9 cellular contexts compared by ENCODE assay signal in the genomic region with DNA sequence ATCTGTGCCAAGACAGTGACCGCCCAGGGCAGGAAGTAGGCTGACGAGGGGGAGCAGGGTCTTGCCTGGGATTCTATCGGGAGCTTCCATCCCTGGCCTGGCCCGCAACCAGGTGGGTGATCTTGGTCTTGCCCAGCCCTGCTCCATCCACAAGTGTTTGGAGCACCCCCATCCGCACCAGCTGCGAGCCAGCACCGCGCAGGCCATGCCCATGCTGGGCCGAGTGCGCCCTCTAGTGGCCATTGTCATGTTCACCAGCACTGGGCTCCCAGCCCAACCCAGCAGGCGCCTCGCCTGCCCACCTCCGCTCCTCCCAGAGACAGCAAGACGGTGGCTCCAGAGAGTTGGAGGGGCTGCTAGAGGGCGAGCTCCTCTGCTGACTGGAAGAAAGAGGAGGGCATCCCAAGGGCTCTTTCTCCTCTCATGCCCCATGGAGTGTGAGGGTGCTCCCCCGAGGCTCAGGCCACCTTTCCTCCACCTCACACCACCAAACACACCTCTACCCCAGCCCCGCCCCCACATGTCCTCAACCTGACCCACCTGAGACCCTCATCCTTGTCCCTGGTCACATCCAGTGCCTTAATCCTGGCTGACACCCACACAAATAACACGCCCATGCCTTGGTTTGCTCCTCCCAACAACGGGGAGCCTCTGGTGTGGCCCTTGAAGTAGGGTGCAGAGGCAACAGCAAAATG. TPM values are rescaled to one million over a fixed set of nuclear protein-coding genes. Genes with fewer than 3 reads are reported as not detected.
DNase-seq lines count a peak whose midpoint lies in the region; ATAC-seq and TF ChIP-seq lines count a peak whose summit lies in the region.
"Had no signal": no experiment of that assay in that cellular context is flagged by ENCODE, and none has a peak within 500 bp of the region (broad histone marks: within the 10 kb centered on the region; RNA-seq: fewer than 3 reads in every experiment).

No MANE protein-coding gene starts in this region.

- no peaks in the 10 kb centered on the region for H3K4me1 Mint-ChIP-seq in activated T-helper 17 cell treated with anti-CD3 and anti-CD28 coated beads, Interleukin-2, amount 50 U/mL, for 72 hours

- H3K9me3 ChIP-seq in neutrophil (no peaks in the 10 kb centered on the region), testis (no peaks in the 10 kb centered on the region)

- peak; percentile 19 for DNase-seq in DMS53 treated with DMSO at 0.1 percent for 48 hours (lab: John Stamatoyannopoulos, UW; ENCODE audit: unreplicated experiment)
- DNase-seq in KBM-7, result peak; percentile 88
- DNase-seq in RPMI7951 (ENCODE audit: low read depth), result peak; percentile 45
- peak; percentile 56 for DNase-seq in fibroblast of villous mesenchyme (ENCODE audit: low read depth)
- peak; percentile 83 for DNase-seq in testis

- TF ChIP-seq CTCF in fibroblast of villous mesenchyme (IDR thresholded peaks at IDR 0.05; ENCODE audit: insufficient read depth, low read depth, low read length) (peak; percentile 70), neutrophil (IDR thresholded peaks at IDR 0.05) (peak; percentile 71), testis (IDR thresholded peaks at IDR 0.05) (peak; percentile 69 to 81 (median 80))

- ATAC-seq in GM21528 (IDR thresholded peaks at IDR 0.05; ENCODE audit: low FRiP score, unreplicated experiment), result peak; percentile 89
- peak; percentile 100 for ATAC-seq in activated T-helper 17 cell treated with anti-CD3 and anti-CD28 coated beads, Interleukin-2, amount 50 U/mL, for 72 hours (replicated peaks)

- H3K27me3 Mint-ChIP-seq in activated T-helper 17 cell treated with anti-CD3 and anti-CD28 coated beads, Interleukin-2, amount 50 U/mL, for 72 hours, result no peaks in the 10 kb centered on the region

- peak overlapping the region; percentile 46 for H3K27ac Mint-ChIP-seq in activated T-helper 17 cell treated with anti-CD3 and anti-CD28 coated beads, Interleukin-2, amount 50 U/mL, for 72 hours

- intact Hi-C loops in testis (cut with DNase I; ENCODE audit: low total_unique reads), result loop anchor here (5.0 kb wide), 1 partner anchor 35 kb away; a partner anchor contains a TSS

- no peaks in the 10 kb centered on the region for H3K9me3 Mint-ChIP-seq in activated T-helper 17 cell treated with anti-CD3 and anti-CD28 coated beads, Interleukin-2, amount 50 U/mL, for 72 hours

- WGBS in testis, 2 donors, result 22 to 46% methylated on average over 3 to 11 of the region's 19 CpGs

- in situ Hi-C loops in KBM-7 (cut with MboI; ENCODE audit: low pct_unique_long_range_greater_than_20kb, low sequenced_read_pairs), result no loop called here

- no peaks in the 10 kb centered on the region for H3K4me1 ChIP-seq in neutrophil (ENCODE audit: control insufficient read depth in 1 of 2, insufficient read depth in 1 of 2, low read depth in 1 of 2, low read length in 1 of 2)
- H3K4me1 ChIP-seq in testis, result no peaks in the 10 kb centered on the region

- H3K4me3 ChIP-seq in fibroblast of villous mesenchyme (ENCODE audit: low read depth, low read length), result no peak overlapping the region
- H3K4me3 ChIP-seq in neutrophil (ENCODE audit: low read depth in 1 of 2, low read length in 1 of 2), result no peak overlapping the region
- H3K4me3 ChIP-seq in testis, result no peak overlapping the region

- H3K27me3 ChIP-seq in neutrophil, result no peaks in the 10 kb centered on the region
- no peaks in the 10 kb centered on the region for H3K27me3 ChIP-seq in testis

- TF ChIP-seq POLR2A in testis (IDR thresholded peaks at IDR 0.05), result no peak

- H3K36me3 ChIP-seq in neutrophil (no peaks in the 10 kb centered on the region), testis (ENCODE audit: low read depth, missing control alignments) (no peaks in the 10 kb centered on the region)

- no peaks in the 10 kb centered on the region for H3K36me3 Mint-ChIP-seq in activated T-helper 17 cell treated with anti-CD3 and anti-CD28 coated beads, Interleukin-2, amount 50 U/mL, for 72 hours (ENCODE audit: low read depth)

- H3K4me3 Mint-ChIP-seq in activated T-helper 17 cell treated with anti-CD3 and anti-CD28 coated beads, Interleukin-2, amount 50 U/mL, for 72 hours, result no peak overlapping the region

- no peak overlapping the region for H3K27ac ChIP-seq in neutrophil
- no peak overlapping the region for H3K27ac ChIP-seq in testis
- H3K27ac ChIP-seq: epithelial cell of prostate had no signal

RNA-seq across cellular contexts. Expression of a gene that starts 9.8 kb away (rescaled TPM):
- not detected in 2 replicates for total RNA-seq in RPMI7951 (2014; rRNA removed; shearing (Covaris generic))
- total RNA-seq in activated T-helper 17 cell treated with anti-CD3 and anti-CD28 coated beads, Interleukin-2, amount 50 U/mL, for 72 hours, result not detected
- not detected in 2 replicates for total RNA-seq in fibroblast of villous mesenchyme
- total RNA-seq in testis, result 1 to 10 TPM in 1 of 2 donors, under 1 TPM in 1; 0.16 to 1.2 TPM
- 0.73 TPM for polyA plus RNA-seq in testis (ENCODE audit: insufficient read depth, low read depth, low replicate concordance)

RNA-seq across cellular contexts. Expression of a gene that starts 12.9 kb away (rescaled TPM):
- total RNA-seq in RPMI7951 (2014; rRNA removed; shearing (Covaris generic)), result 6.6 and 6.8 TPM in 2 replicates
- not detected for total RNA-seq in activated T-helper 17 cell treated with anti-CD3 and anti-CD28 coated beads, Interleukin-2, amount 50 U/mL, for 72 hours
- total RNA-seq in fibroblast of villous mesenchyme (14.7 and 62.5 TPM in 2 replicates), testis (10 to 100 TPM; 42.3 to 76.5 TPM)
- 174 TPM for polyA plus RNA-seq in testis (ENCODE audit: insufficient read depth, low read depth, low replicate concordance)

RNA-seq across cellular contexts. Expression of a gene that starts 37.3 kb away (rescaled TPM):
- total RNA-seq in RPMI7951 (2014; rRNA removed; shearing (Covaris generic)), result 21.3 and 29.6 TPM in 2 replicates
- total RNA-seq in activated T-helper 17 cell treated with anti-CD3 and anti-CD28 coated beads, Interleukin-2, amount 50 U/mL, for 72 hours, result 10 to 100 TPM; 21.2 to 67.4 TPM
- total RNA-seq in fibroblast of villous mesenchyme, result 10.8 and 16.8 TPM in 2 replicates
- 10 to 100 TPM; 34.0 to 35.2 TPM for total RNA-seq in testis
- 18.0 TPM for polyA plus RNA-seq in testis (ENCODE audit: insufficient read depth, low read depth, low replicate concordance)

Comparison
In these comparisons a context has a peak if more than half of its experiments do, and no peak if none do; other contexts are left out.
1. DNase-seq: peak in every context shown above with its lines; median percentile 88 in KBM-7; 83 in testis; 56 in fibroblast of villous mesenchyme; 45 in RPMI7951; 19 in DMS53 treated with DMSO at 0.1 percent for 48 hours.